Comparison of ENCODE assay signal across 10 cellular contexts in the genomic region with DNA sequence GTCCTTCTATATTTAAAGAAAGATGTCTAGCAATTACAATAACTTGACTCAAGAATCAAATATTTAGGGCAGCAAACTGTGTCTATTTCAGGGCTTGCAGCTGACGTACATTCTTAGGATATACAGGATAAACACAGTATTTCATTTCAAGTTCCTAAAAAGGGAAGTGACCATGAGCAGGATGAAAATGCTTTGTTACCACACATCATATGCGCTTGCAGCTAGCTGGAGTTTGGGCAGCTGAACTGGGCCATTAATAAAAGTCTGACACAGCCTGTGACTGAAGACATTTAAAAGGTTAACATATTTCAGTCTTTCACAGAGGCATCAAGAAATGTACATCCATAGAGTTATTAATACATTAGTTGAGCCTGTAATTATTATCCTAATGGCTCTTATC.
DNase-seq lines count a peak whose midpoint lies in the region; ATAC-seq and TF ChIP-seq lines count a peak whose summit lies in the region.
"Had no signal": no experiment of that assay in that cellular context is flagged by ENCODE, and none has a peak within 500 bp of the region (broad histone marks: within the 10 kb centered on the region; RNA-seq: fewer than 3 reads in every experiment).

No MANE protein-coding gene starts in this region.

- H3K4me3 Mint-ChIP-seq in activated CD4-positive, alpha-beta T cell treated with anti-CD3 and anti-CD28 coated beads, Interleukin-2, amount 10 ng/mL, durations not matched to agents 7 days and 5 days: peak overlapping the region; percentile 55
- peak overlapping the region; percentile 48 to 62 (median 54) for H3K4me3 Mint-ChIP-seq in T-cell
- peak overlapping the region; percentile 22 for H3K4me3 Mint-ChIP-seq in stimulated activated effector memory CD8-positive, alpha-beta T cell treated with anti-CD3 and anti-CD28 coated beads, Interleukin-12 subunit alpha, Interleukin-12 subunit beta, amount 100 ng/mL, for 72 hours

- H3K27ac Mint-ChIP-seq in activated CD4-positive, alpha-beta T cell treated with anti-CD3 and anti-CD28 coated beads, Interleukin-2, amount 10 ng/mL, durations not matched to agents 7 days and 5 days: peak overlapping the region; percentile 86
- H3K27ac Mint-ChIP-seq in T-cell: peak overlapping the region; percentile 91 to 93
- no peak overlapping the region for H3K27ac Mint-ChIP-seq in stimulated activated effector memory CD8-positive, alpha-beta T cell treated with anti-CD3 and anti-CD28 coated beads, Interleukin-12 subunit alpha, Interleukin-12 subunit beta, amount 100 ng/mL, for 72 hours

- no peak for ATAC-seq in T-cell (replicated peaks in 1 of 4)
- no peak for ATAC-seq in stimulated activated effector memory CD8-positive, alpha-beta T cell treated with anti-CD3 and anti-CD28 coated beads, Interleukin-12 subunit alpha, Interleukin-12 subunit beta, amount 100 ng/mL, for 72 hours
- ATAC-seq: A549 had no signal

- peaks cover 14% of the 10 kb centered on the region for H3K36me3 Mint-ChIP-seq in activated CD4-positive, alpha-beta T cell treated with anti-CD3 and anti-CD28 coated beads, Interleukin-2, amount 10 ng/mL, durations not matched to agents 7 days and 5 days (ENCODE audit: low read depth)
- no peaks in the 10 kb centered on the region for H3K36me3 Mint-ChIP-seq in T-cell
- no peaks in the 10 kb centered on the region for H3K36me3 Mint-ChIP-seq in stimulated activated effector memory CD8-positive, alpha-beta T cell treated with anti-CD3 and anti-CD28 coated beads, Interleukin-12 subunit alpha, Interleukin-12 subunit beta, amount 100 ng/mL, for 72 hours

- CTCF ChIA-PET in activated CD4-positive, alpha-beta T cell treated with anti-CD3 and anti-CD28 coated beads, Interleukin-2, amount 10 ng/mL, durations not matched to agents 7 days and 5 days (lab: Charles Lee): interaction anchor here (1.4 kb wide), 1 partner anchor 49 kb away, joined by 5 read pairs; no protein-coding TSS in a partner anchor
- CTCF ChIA-PET in T-cell (lab: Charles Lee): interaction anchor here in 1 of 2 donors (1.4 kb wide), 1 partner anchor 19 kb away, joined by 3 read pairs; no protein-coding TSS in a partner anchor

- TF ChIP-seq CTCF in fibroblast of mammary gland (conservative IDR thresholded peaks at IDR 0.05; ENCODE audit: control insufficient read depth, insufficient read depth, low read depth, low read length): no peak

- no peaks in the 10 kb centered on the region for H3K27me3 Mint-ChIP-seq in activated CD4-positive, alpha-beta T cell treated with anti-CD3 and anti-CD28 coated beads, Interleukin-2, amount 10 ng/mL, durations not matched to agents 7 days and 5 days
- no peaks in the 10 kb centered on the region for H3K27me3 Mint-ChIP-seq in T-cell

- H3K4me1 Mint-ChIP-seq in activated CD4-positive, alpha-beta T cell treated with anti-CD3 and anti-CD28 coated beads, Interleukin-2, amount 10 ng/mL, durations not matched to agents 7 days and 5 days: peaks cover 33% of the 10 kb centered on the region
- peaks cover 38 to 51% (median 48%) of the 10 kb centered on the region in 3 donors for H3K4me1 Mint-ChIP-seq in T-cell
- H3K4me1 Mint-ChIP-seq in stimulated activated effector memory CD8-positive, alpha-beta T cell treated with anti-CD3 and anti-CD28 coated beads, Interleukin-12 subunit alpha, Interleukin-12 subunit beta, amount 100 ng/mL, for 72 hours: peaks cover 15% of the 10 kb centered on the region

- POLR2A ChIA-PET in activated CD4-positive, alpha-beta T cell treated with anti-CD3 and anti-CD28 coated beads, Interleukin-2, amount 10 ng/mL, durations not matched to agents 7 days and 5 days (lab: Charles Lee): no interaction called here
- POLR2A ChIA-PET in T-cell (lab: Charles Lee): no interaction called here

- peaks cover 20% of the 10 kb centered on the region for H3K9me3 Mint-ChIP-seq in activated CD4-positive, alpha-beta T cell treated with anti-CD3 and anti-CD28 coated beads, Interleukin-2, amount 10 ng/mL, durations not matched to agents 7 days and 5 days
- peaks cover 0 to 5% (median 0%) of the 10 kb centered on the region in 3 donors for H3K9me3 Mint-ChIP-seq in T-cell
- H3K9me3 Mint-ChIP-seq in stimulated activated effector memory CD8-positive, alpha-beta T cell treated with anti-CD3 and anti-CD28 coated beads, Interleukin-12 subunit alpha, Interleukin-12 subunit beta, amount 100 ng/mL, for 72 hours: no peaks in the 10 kb centered on the region

- no peak for DNase-seq in activated CD4-positive, alpha-beta T cell treated with anti-CD3 and anti-CD28 coated beads, Interleukin-2, amount 10 ng/mL, durations not matched to agents 7 days and 5 days
- no peak for DNase-seq in activated CD4-positive, alpha-beta T cell treated with anti-CD3 and anti-CD28 coated beads for 4 hours
- DNase-seq in T-cell (no peak), fibroblast of mammary gland (ENCODE audit: low read depth) (peak; percentile 10), NCI-H2029 (lab: John Stamatoyannopoulos, UW) (no peak), DMS114 treated with DMSO at 0.1 percent for 48 hours (lab: John Stamatoyannopoulos, UW; ENCODE audit: unreplicated experiment) (no peak)
- DNase-seq in stimulated activated effector memory CD8-positive, alpha-beta T cell treated with anti-CD3 and anti-CD28 coated beads, Interleukin-12 subunit alpha, Interleukin-12 subunit beta, amount 100 ng/mL, for 72 hours (ENCODE audit: low spot score in 2 of 2): no peak
- no peak for DNase-seq in stimulated activated CD8-positive, alpha-beta memory T cell treated with anti-CD3 and anti-CD28 coated beads, Interleukin-4, amount 100 ng/mL, for 48 hours

- H3K4me3 ChIP-seq in fibroblast of mammary gland (ENCODE audit: control insufficient read depth, low read depth, low read length): no peak overlapping the region
- H3K4me3 ChIP-seq: A549, prostate gland had no signal
